ENCODE assay signal across 1 cellular context in genomic region chr4:121711263-121712000, GRCh38.
TF ChIP-seq lines count a peak whose summit lies in the region.

No MANE protein-coding gene starts in this region.

TF ChIP-seq in endothelial cell of umbilical vein, 7 proteins besides CTCF, POLR2A, EP300 and RAD21 (continued from another document):
- TF ChIP-seq MAX (IDR thresholded peaks at IDR 0.05; ENCODE audit: insufficient read depth, insufficient read length) (no peak), FOS (IDR thresholded peaks at IDR 0.05; ENCODE audit: borderline replicate concordance, insufficient read depth, low read length) (peak; percentile 99), JUN (IDR thresholded peaks at IDR 0.05; ENCODE audit: borderline replicate concordance, insufficient read depth, insufficient read length, low read depth) (peak; percentile 84), POLR2AphosphoS5 (IDR thresholded peaks at IDR 0.05; ENCODE audit: insufficient read depth, low read depth, low read length) (peak; percentile 90), EZH2 (IDR thresholded peaks at IDR 0.05; ENCODE audit: borderline replicate concordance, low read depth, low read length, severe bottlenecking) (no peak)
